In genomic region chr2:75632091-75632704, GRCh38 we compare ENCODE assay signal across 16 cellular contexts. TPM values are rescaled to one million over a fixed set of nuclear protein-coding genes. Genes with fewer than 3 reads are reported as not detected.
A peak's percentile ranks its signal among the peaks of the same experiment; 100 is the strongest.
DNase-seq lines count a peak whose midpoint lies in the region; TF ChIP-seq lines count a peak whose summit lies in the region.
"Had no signal": no experiment of that assay in that cellular context is flagged by ENCODE, and none has a peak within 500 bp of the region (broad histone marks: within the 10 kb centered on the region; RNA-seq: fewer than 3 reads in every experiment).

No MANE protein-coding gene starts in this region.

- H3K27me3 ChIP-seq in osteoblast (ENCODE audit: insufficient read depth, low read length): peaks cover 7% of the 10 kb centered on the region
- H3K27me3 ChIP-seq: gastrocnemius medialis had no signal

- peak overlapping the region; percentile 24 for H3K4me2 ChIP-seq in osteoblast (ENCODE audit: insufficient read depth, low read length)

- H3K27ac ChIP-seq in osteoblast (ENCODE audit: low read depth, low read length): no peak overlapping the region
- H3K27ac ChIP-seq: gastrocnemius medialis had no signal

- peak overlapping the region; percentile 19 for H2AFZ ChIP-seq in osteoblast (ENCODE audit: low read length)

- H3K79me2 ChIP-seq in osteoblast (ENCODE audit: insufficient read depth, low read length): no peaks in the 10 kb centered on the region

- no peak overlapping the region for H3K4me3 Mint-ChIP-seq in glutamatergic neuron (ENCODE audit: unreplicated experiment)
- H3K4me3 Mint-ChIP-seq: immature natural killer cell had no signal

- peaks cover 5% of the 10 kb centered on the region for H3K4me1 ChIP-seq in osteoblast (ENCODE audit: insufficient read depth, low read length)

- H3K4me1 Mint-ChIP-seq in glutamatergic neuron (ENCODE audit: low read depth, unreplicated experiment): no peaks in the 10 kb centered on the region
- H3K4me1 Mint-ChIP-seq: immature natural killer cell had no signal

- no peak overlapping the region for H3K27ac Mint-ChIP-seq in glutamatergic neuron (ENCODE audit: unreplicated experiment)
- H3K27ac Mint-ChIP-seq: immature natural killer cell had no signal

- H4K20me1 ChIP-seq in osteoblast (ENCODE audit: insufficient read depth, low read length): no peaks in the 10 kb centered on the region

- TF ChIP-seq CTCF in AG09309 (IDR thresholded peaks at IDR 0.05; ENCODE audit: control insufficient read depth, insufficient read depth, low read depth, low read length, missing control alignments) (no peak), osteoblast (IDR thresholded peaks at IDR 0.05; ENCODE audit: extremely low read depth, low read depth, low read length) (no peak), glutamatergic neuron (IDR thresholded peaks at IDR 0.05; ENCODE audit: partially characterized antibody, unreplicated experiment) (no peak)

- peaks cover 3% of the 10 kb centered on the region for H3K27me3 Mint-ChIP-seq in glutamatergic neuron (ENCODE audit: unreplicated experiment)

- TF ChIP-seq POLR2A in erythroblast (IDR thresholded peaks at IDR 0.05; ENCODE audit: low read length): no peak

- DNase-seq in AG09309 (ENCODE audit: low read depth) (peak; percentile 31), M059J (ENCODE audit: low read depth) (peak; percentile 43), fibroblast of peridontal ligament (ENCODE audit: extremely low read depth) (peak; percentile 72), osteoblast (ENCODE audit: insufficient read length, low spot score, missing footprints) (no peak), activated T-cell treated with anti-CD3 and anti-CD28 coated beads for 4 hours (no peak), erythroblast (lab: John Stamatoyannopoulos, UW) (no peak), glutamatergic neuron (no peak)
- no peak for DNase-seq in activated CD4-positive, alpha-beta T cell treated with anti-CD3 and anti-CD28 coated beads, Interleukin-2, amount 50 U/mL, for 48 hours
- DNase-seq: AML-193; effector CD4-positive, alpha-beta T cell; gastrocnemius medialis; immature natural killer cell; mucosa of descending colon; MV-4-11; NCI-H2171; psoas muscle had no signal

- H3K36me3 ChIP-seq in osteoblast (ENCODE audit: insufficient read depth, low read length): no peaks in the 10 kb centered on the region
- H3K36me3 ChIP-seq: gastrocnemius medialis had no signal

- H3K9me3 Mint-ChIP-seq in glutamatergic neuron (ENCODE audit: unreplicated experiment): no peaks in the 10 kb centered on the region
- H3K9me3 Mint-ChIP-seq: immature natural killer cell had no signal

- H3K36me3 Mint-ChIP-seq in glutamatergic neuron (ENCODE audit: unreplicated experiment): no peaks in the 10 kb centered on the region
- H3K36me3 Mint-ChIP-seq: immature natural killer cell had no signal

- H3K9me3 ChIP-seq in osteoblast (ENCODE audit: low read depth, low read length): no peaks in the 10 kb centered on the region
- H3K9me3 ChIP-seq: gastrocnemius medialis, mucosa of descending colon, psoas muscle had no signal

- H3K4me3 ChIP-seq in AG09309 (ENCODE audit: control insufficient read depth, low read depth, low read length) (no peak overlapping the region), osteoblast (ENCODE audit: insufficient read depth, low read length) (no peak overlapping the region)
- H3K4me3 ChIP-seq: gastrocnemius medialis, mucosa of descending colon, psoas muscle had no signal

RNA-seq across cellular contexts. Expression of gene MRPL19, which starts 14.4 kb away (rescaled TPM):
- total RNA-seq in M059J (2014; rRNA removed; shearing (Covaris generic)): 51.0 and 71.6 TPM in 2 replicates
- total RNA-seq in osteoblast (35.8 and 40.7 TPM in 2 replicates), glutamatergic neuron (ENCODE audit: unreplicated experiment) (44.6 TPM)

Comparison
In these comparisons a context has a peak if more than half of its experiments do, and no peak if none do; other contexts are left out.
1. DNase-seq: peak in AG09309 (single experiment), M059J (single experiment) and fibroblast of peridontal ligament (single experiment); none in osteoblast (single experiment), activated T-cell treated with anti-CD3 and anti-CD28 coated beads for 4 hours (single experiment), erythroblast (0 of 2), glutamatergic neuron (single experiment) and activated CD4-positive, alpha-beta T cell treated with anti-CD3 and anti-CD28 coated beads, Interleukin-2, amount 50 U/mL, for 48 hours (0 of 2).